Comparison of ENCODE assay signal across 37 cellular contexts in genomic region chr11:126153006-126153405, GRCh38.
"Had no signal": no experiment of that assay in that cellular context is flagged by ENCODE, and none has a peak within 500 bp of the region (broad histone marks: within the 10 kb centered on the region; RNA-seq: fewer than 3 reads in every experiment).

No MANE protein-coding gene starts in this region.

- H3K4me3 ChIP-seq: ascending aorta, cardiac muscle cell, MG63, Peyer's patch had no signal

- H3K4me1 ChIP-seq: ascending aorta had no signal

- H3K27me3 ChIP-seq: ascending aorta, cardiac muscle cell, MG63, Peyer's patch had no signal

- H3K4me1 Mint-ChIP-seq: activated CD4-positive, alpha-beta memory T cell treated with anti-CD3 and anti-CD28 coated beads, Interleukin-2, amount 10 ng/mL, durations not matched to agents 7 days and 5 days; activated CD8-positive, alpha-beta memory T cell treated with anti-CD3 and anti-CD28 coated beads, Interleukin-2, amount 10 ng/mL, durations not matched to agents 7 days and 5 days; activated naive CD4-positive, alpha-beta T cell treated with anti-CD3 and anti-CD28 coated beads, Interleukin-2, amount 50 U/mL, for 24 hours; central memory CD8-positive, alpha-beta T cell had no signal

- H3K9me3 ChIP-seq: ascending aorta, Peyer's patch had no signal

- H3K27ac ChIP-seq: ascending aorta, cardiac muscle cell, WERI-Rb-1 had no signal

- H3K9me3 Mint-ChIP-seq: activated CD4-positive, alpha-beta memory T cell treated with anti-CD3 and anti-CD28 coated beads, Interleukin-2, amount 10 ng/mL, durations not matched to agents 7 days and 5 days had no signal

- H3K27ac Mint-ChIP-seq: activated CD4-positive, alpha-beta memory T cell treated with anti-CD3 and anti-CD28 coated beads, Interleukin-2, amount 10 ng/mL, durations not matched to agents 7 days and 5 days; activated CD8-positive, alpha-beta memory T cell treated with anti-CD3 and anti-CD28 coated beads, Interleukin-2, amount 10 ng/mL, durations not matched to agents 7 days and 5 days; activated naive CD4-positive, alpha-beta T cell treated with anti-CD3 and anti-CD28 coated beads, Interleukin-2, amount 50 U/mL, for 24 hours; activated naive CD8-positive, alpha-beta T cell treated with anti-CD3 and anti-CD28 coated beads, Interleukin-2, amount 10 ng/mL, durations not matched to agents 7 days and 5 days; activated T-helper 2 cell treated with anti-CD3 and anti-CD28 coated beads, Interferon-gamma antibody, Interleukin-2, Interleukin-4, amounts not matched to agents 10 μg/mL and 5 μg/mL and 100 μg/mL, durations not matched to agents 14 hours and 24 hours and 36 hours had no signal

- H3K4me3 Mint-ChIP-seq: activated CD4-positive, alpha-beta memory T cell treated with anti-CD3 and anti-CD28 coated beads, Interleukin-2, amount 10 ng/mL, durations not matched to agents 7 days and 5 days; activated CD8-positive, alpha-beta memory T cell treated with anti-CD3 and anti-CD28 coated beads, Interleukin-2, amount 10 ng/mL, durations not matched to agents 7 days and 5 days; activated naive CD4-positive, alpha-beta T cell treated with anti-CD3 and anti-CD28 coated beads, Interleukin-2, amount 50 U/mL, for 24 hours; activated naive CD8-positive, alpha-beta T cell treated with anti-CD3 and anti-CD28 coated beads, Interleukin-2, amount 10 ng/mL, durations not matched to agents 7 days and 5 days; central memory CD8-positive, alpha-beta T cell had no signal

- ATAC-seq: activated CD8-positive, alpha-beta memory T cell treated with anti-CD3 and anti-CD28 coated beads, Interleukin-2, amount 10 ng/mL, durations not matched to agents 7 days and 5 days had no signal

- DNase-seq: activated CD4-positive, alpha-beta memory T cell treated with anti-CD3 and anti-CD28 coated beads, Interleukin-2, amount 10 ng/mL, durations not matched to agents 7 days and 5 days; activated CD4-positive, alpha-beta T cell treated with anti-CD3 and anti-CD28 coated beads for 1 hour; activated CD4-positive, alpha-beta T cell treated with anti-CD3 and anti-CD28 coated beads for 48 hours; activated CD4-positive, CD25-positive, alpha-beta regulatory T cell; activated CD8-positive, alpha-beta memory T cell treated with anti-CD3 and anti-CD28 coated beads for 24 hours; activated CD8-positive, alpha-beta memory T cell treated with anti-CD3 and anti-CD28 coated beads, Interleukin-2, amount 10 ng/mL, durations not matched to agents 7 days and 5 days; activated CD8-positive, alpha-beta memory T cell treated with anti-CD3 and anti-CD28 coated beads, Interleukin-2, amount 50 U/mL, for 48 hours; activated gamma-delta T cell; activated naive CD4-positive, alpha-beta T cell treated with Interleukin-2 at 50 U/mL for 16 hours; activated naive CD8-positive, alpha-beta T cell treated with anti-CD3 and anti-CD28 coated beads, Interleukin-2, amount 10 ng/mL, durations not matched to agents 7 days and 5 days; amygdala; Kasumi-1; KG1; MG63; NCI-H1092; NCI-H1436 treated with DMSO at 0.1 percent for 48 hours; NCI-H1694 treated with DMSO at 0.1 percent for 48 hours; NCI-H2029; NCI-H2107; NCI-H2171; NCI-H510A; NCI-H526; NCI-H748 treated with DMSO at 0.1 percent for 48 hours; NK-92 treated with Interleukin-12 subunit alpha and Interleukin-12 subunit beta, amount 100 ng/mL, for 24 hours; Peyer's patch; RPMI8226; SHP77 treated with DMSO at 0.1 percent for 48 hours; SW 1271; T-helper 1 cell; T-helper 2 cell; T-helper 9 cell; WERI-Rb-1 had no signal

- H3K36me3 ChIP-seq: ascending aorta, cardiac muscle cell, MG63, Peyer's patch, WERI-Rb-1 had no signal
